Comparison of ENCODE assay signal across 3 cellular contexts in the genomic region with DNA sequence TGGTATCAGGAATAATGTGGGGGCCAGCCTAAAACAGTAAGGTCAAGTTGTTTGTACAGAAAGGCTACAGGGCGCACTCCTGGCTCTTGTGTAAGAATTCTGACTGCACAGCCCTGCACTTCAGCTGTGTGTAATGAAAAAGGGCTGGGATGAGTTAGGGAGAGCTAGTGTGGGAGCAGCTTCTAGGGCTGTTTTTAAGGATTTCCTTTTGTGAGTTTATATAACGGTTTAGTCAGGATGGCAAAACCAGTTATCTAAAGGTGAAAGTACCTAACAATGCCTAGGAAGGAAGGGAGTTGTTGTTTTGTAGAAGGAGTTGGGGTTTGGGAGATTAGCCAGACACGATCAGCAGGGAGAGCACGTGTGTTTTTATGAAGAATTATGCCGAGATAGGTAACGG. TPM values are rescaled to one million over a fixed set of nuclear protein-coding genes. Genes with fewer than 3 reads are reported as not detected.
"Had no signal": no experiment of that assay in that cellular context is flagged by ENCODE, and none has a peak within 500 bp of the region (broad histone marks: within the 10 kb centered on the region; RNA-seq: fewer than 3 reads in every experiment).

No MANE protein-coding gene starts in this region.

RNA-seq across cellular contexts. Expression of gene ALPK2, which starts 14.7 kb away (rescaled TPM):
- total RNA-seq: thoracic aorta had no signal
- polyA plus RNA-seq: naive thymus-derived CD4-positive, alpha-beta T cell; neural cell had no signal
